8 cellular contexts compared by ENCODE assay signal in genomic region chr22:46006379-46007002, GRCh38. TPM values are rescaled to one million over a fixed set of nuclear protein-coding genes. Genes with fewer than 3 reads are reported as not detected.
A peak's percentile ranks its signal among the peaks of the same experiment; 100 is the strongest.
DNase-seq lines count a peak whose midpoint lies in the region; ATAC-seq, FAIRE-seq and TF ChIP-seq lines count a peak whose summit lies in the region.

No MANE protein-coding gene starts in this region.

- CTCF ChIA-PET in activated CD4-positive, alpha-beta memory T cell treated with anti-CD3 and anti-CD28 coated beads for 36 hours (lab: Charles Lee) = interaction anchor here (0.6 to 7.0 kb wide), 66 partner anchors 8 to 672 kb away, joined by 3 to 257 read pairs (median 5); partner anchors contain the start of genes ATXN10, CDPF1, GTSE1 and TRMU

- H3K27ac ChIP-seq in ACC112 (ENCODE audit: low read depth, low read length) (peak overlapping the region; percentile 97), right lobe of liver (peak overlapping the region; percentile 55 to 76 (median 62))

- H3K4me3 ChIP-seq in ACC112 (ENCODE audit: low read depth, low read length) (peak overlapping the region; percentile 66), right lobe of liver (no peak overlapping the region)

- no peaks in the 10 kb centered on the region for H3K79me2 ChIP-seq in ACC112 (ENCODE audit: control insufficient read depth, insufficient read depth, low read length, unreplicated experiment)

- intact Hi-C loops in activated CD4-positive, alpha-beta memory T cell treated with anti-CD3 and anti-CD28 coated beads for 36 hours (cut with micrococcal nuclease) = loop anchor here (1.0 kb wide), 1 partner anchor 110 kb away; no protein-coding TSS in a partner anchor
- intact Hi-C loops in right lobe of liver (cut with DNase I) = loop anchor here (5.0 kb wide), 2 partner anchors 106 to 111 kb away; no protein-coding TSS in a partner anchor

- TF ChIP-seq POLR2A in right lobe of liver (IDR thresholded peaks at IDR 0.05) = no peak

- FAIRE-seq in GM19239 (lab: Jason Lieb, UNC) = peak; percentile 63

- H3K27me3 ChIP-seq in ACC112 (ENCODE audit: insufficient read depth, low read length) (no peaks in the 10 kb centered on the region), right lobe of liver (no peaks in the 10 kb centered on the region)

- H3K4me3 Mint-ChIP-seq in activated CD4-positive, alpha-beta memory T cell treated with anti-CD3 and anti-CD28 coated beads for 36 hours = no peak overlapping the region

- H3K36me3 Mint-ChIP-seq in activated CD4-positive, alpha-beta memory T cell treated with anti-CD3 and anti-CD28 coated beads for 36 hours = no peaks in the 10 kb centered on the region

- peaks cover 12% of the 10 kb centered on the region for H3K9me3 Mint-ChIP-seq in activated CD4-positive, alpha-beta memory T cell treated with anti-CD3 and anti-CD28 coated beads for 36 hours

- H3K27me3 Mint-ChIP-seq in activated CD4-positive, alpha-beta memory T cell treated with anti-CD3 and anti-CD28 coated beads for 36 hours = no peaks in the 10 kb centered on the region

- no peak overlapping the region for H3K27ac Mint-ChIP-seq in activated CD4-positive, alpha-beta memory T cell treated with anti-CD3 and anti-CD28 coated beads for 36 hours

- POLR2A ChIA-PET in activated CD4-positive, alpha-beta memory T cell treated with anti-CD3 and anti-CD28 coated beads for 36 hours (lab: Charles Lee) = interaction anchor here (0.9 to 1.3 kb wide), 4 partner anchors 30 to 111 kb away, joined by 4 to 8 read pairs (median 4); no protein-coding TSS in a partner anchor

- H3K4me1 Mint-ChIP-seq in activated CD4-positive, alpha-beta memory T cell treated with anti-CD3 and anti-CD28 coated beads for 36 hours (ENCODE audit: low read depth) = peaks cover 6% of the 10 kb centered on the region

- ATAC-seq in right lobe of liver (peak; percentile 76 to 87 (median 80)), HG02852 (IDR thresholded peaks at IDR 0.05; ENCODE audit: unreplicated experiment) (no peak)

- TF ChIP-seq CTCF in right lobe of liver (IDR thresholded peaks at IDR 0.05) = peak; percentile 93 to 97 (median 94)

- 4% methylated on average over 5 of the region's 26 CpGs for WGBS in right lobe of liver (ENCODE audit: insufficient coverage, low coverage, low lambda C conversion rate, missing lambda C conversion rate)

- DNase-seq in GM19239 (ENCODE audit: insufficient read length, low spot score) (peak; percentile 98), NCI-H69 (lab: John Stamatoyannopoulos, UW) (peak; percentile 94), dermis blood vessel endothelial cell (peak; percentile 94), right lobe of liver (peak; percentile 89 to 90 (median 89))
- DNase-seq in activated CD4-positive, alpha-beta memory T cell treated with anti-CD3 and anti-CD28 coated beads for 36 hours = peak; percentile 90
- DNase-seq in stimulated activated CD4-positive, alpha-beta T cell treated with anti-CD3 and anti-CD28 coated beads, Interleukin-4, amount 100 ng/mL, for 1 hour = peak; percentile 90

- H3K36me3 ChIP-seq in ACC112 (ENCODE audit: insufficient read depth, low read length) (no peaks in the 10 kb centered on the region), right lobe of liver (no peaks in the 10 kb centered on the region)

- peaks cover 42% of the 10 kb centered on the region for H3K4me1 ChIP-seq in ACC112 (ENCODE audit: control insufficient read depth, insufficient read depth, low read length, unreplicated experiment)
- peaks cover 0 to 18% (median 3%) of the 10 kb centered on the region in 4 donors for H3K4me1 ChIP-seq in right lobe of liver

- H3K9me3 ChIP-seq in right lobe of liver = no peaks in the 10 kb centered on the region

- H2AFZ ChIP-seq in ACC112 (ENCODE audit: low read length, unreplicated experiment) = no peak overlapping the region

RNA-seq across cellular contexts. Expression of gene WNT7B, which starts 29.5 kb away (rescaled TPM):
- total RNA-seq in activated CD4-positive, alpha-beta memory T cell treated with anti-CD3 and anti-CD28 coated beads for 36 hours = not detected
- total RNA-seq in dermis blood vessel endothelial cell (not detected in 2 replicates), right lobe of liver (under 1 TPM in 2 of 6 experiments, not detected in 4; 0.10 to 0.12 TPM)
